In the genomic region with DNA sequence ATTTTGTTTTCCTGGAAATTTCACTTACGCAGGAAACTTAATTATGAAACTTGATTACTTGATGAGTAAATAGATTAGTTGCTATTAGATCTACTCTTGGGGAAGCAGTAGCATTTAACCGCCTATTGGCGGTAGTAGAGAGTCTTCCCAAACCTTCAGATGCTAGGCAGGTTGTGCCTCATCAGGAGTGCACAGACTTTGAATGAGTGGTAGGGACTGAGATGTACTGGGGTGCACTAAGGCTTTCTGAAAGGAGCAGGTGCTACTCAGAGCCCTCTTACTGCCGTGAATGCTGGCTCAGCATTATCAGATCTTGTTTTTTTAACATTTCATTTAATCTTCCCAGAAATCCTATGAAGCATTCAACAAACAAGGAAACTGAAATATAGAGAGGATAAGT, we compare ENCODE assay signal across 8 cellular contexts. TPM values are rescaled to one million over a fixed set of nuclear protein-coding genes. Genes with fewer than 3 reads are reported as not detected.
DNase-seq lines count a peak whose midpoint lies in the region; ATAC-seq and TF ChIP-seq lines count a peak whose summit lies in the region.

No MANE protein-coding gene starts in this region.

- no peak for ATAC-seq in HG03460 (IDR thresholded peaks at IDR 0.05; ENCODE audit: unreplicated experiment)

- TF ChIP-seq CTCF in C4-2B (conservative IDR thresholded peaks at IDR 0.05) (peak; percentile 84), GM13976 (IDR thresholded peaks at IDR 0.05; ENCODE audit: borderline replicate concordance, control extremely low read depth, extremely low read depth, insufficient read depth, missing control alignments) (peak; percentile 11), osteoblast (IDR thresholded peaks at IDR 0.05; ENCODE audit: extremely low read depth, low read depth, low read length) (peak; percentile 66)

- in situ Hi-C loops in GM13976 (cut with MboI; ENCODE audit: low sequenced_read_pairs, unreplicated experiment), result no loop called here

- peaks cover 31% of the 10 kb centered on the region for H3K79me2 ChIP-seq in osteoblast (ENCODE audit: insufficient read depth, low read length)

- H3K27ac ChIP-seq in C4-2B (no peak overlapping the region), osteoblast (ENCODE audit: low read depth, low read length) (no peak overlapping the region)

- H3K36me3 ChIP-seq in osteoblast (ENCODE audit: insufficient read depth, low read length), result peaks cover 47% of the 10 kb centered on the region

- no peaks in the 10 kb centered on the region for H3K4me1 ChIP-seq in osteoblast (ENCODE audit: insufficient read depth, low read length)

- peaks cover 17% of the 10 kb centered on the region for H4K20me1 ChIP-seq in osteoblast (ENCODE audit: insufficient read depth, low read length)

- no peaks in the 10 kb centered on the region for H3K27me3 ChIP-seq in osteoblast (ENCODE audit: insufficient read depth, low read length)

- no peak overlapping the region for H2AFZ ChIP-seq in osteoblast (ENCODE audit: low read length)

- peak; percentile 60 for DNase-seq in GM13976 (ENCODE audit: low spot score)
- peak; percentile 33 for DNase-seq in NOMO-1 treated with dmso at 0.1 percent for 144 hours (lab: John Stamatoyannopoulos, UW; ENCODE audit: unreplicated experiment)
- DNase-seq in dermis blood vessel endothelial cell, result peak; percentile 49
- DNase-seq in osteoblast (ENCODE audit: insufficient read length, low spot score, missing footprints), result peak; percentile 80
- no peak for DNase-seq in amygdala (lab: John Stamatoyannopoulos, UW)
- DNase-seq in mesenteric fat pad (ENCODE audit: low spot score), result no peak

- H3K9me3 ChIP-seq in osteoblast (ENCODE audit: low read depth, low read length), result no peaks in the 10 kb centered on the region

- H3K4me2 ChIP-seq in osteoblast (ENCODE audit: insufficient read depth, low read length), result no peak overlapping the region

- no peak overlapping the region for H3K4me3 ChIP-seq in osteoblast (ENCODE audit: insufficient read depth, low read length)

RNA-seq across cellular contexts. Expression of a gene that starts 7.7 kb away (rescaled TPM):
- 26.2 and 26.9 TPM in 2 replicates for total RNA-seq in dermis blood vessel endothelial cell
- total RNA-seq in osteoblast, result 14.5 and 20.0 TPM in 2 replicates
- 27.7 TPM for total RNA-seq in mesenteric fat pad

RNA-seq across cellular contexts. Expression of a gene that starts 7.8 kb away (rescaled TPM):
- 35.6 and 40.0 TPM in 2 replicates for total RNA-seq in dermis blood vessel endothelial cell
- 19.2 and 19.9 TPM in 2 replicates for total RNA-seq in osteoblast
- 19.9 TPM for total RNA-seq in mesenteric fat pad

RNA-seq across cellular contexts. Expression of a gene that starts 15.6 kb away (rescaled TPM):
- total RNA-seq in dermis blood vessel endothelial cell (205 and 208 TPM in 2 replicates), osteoblast (103 and 107 TPM in 2 replicates), mesenteric fat pad (120 TPM)

RNA-seq across cellular contexts. Expression of a gene that starts 16.1 kb away (rescaled TPM):
- total RNA-seq in dermis blood vessel endothelial cell (363 and 658 TPM in 2 replicates), osteoblast (224 and 256 TPM in 2 replicates), mesenteric fat pad (312 TPM)

RNA-seq across cellular contexts. Expression of a gene that starts 41.9 kb away (rescaled TPM):
- total RNA-seq in dermis blood vessel endothelial cell (265 and 287 TPM in 2 replicates), osteoblast (162 and 168 TPM in 2 replicates), mesenteric fat pad (142 TPM)

Comparison
In these comparisons a context has a peak if more than half of its experiments do, and no peak if none do; other contexts are left out.
1. CTCF ChIP-seq: peak in every context shown above with its lines; median percentile 84 in C4-2B; 66 in osteoblast; 11 in GM13976.
2. DNase-seq: peak in GM13976 (single experiment), NOMO-1 treated with dmso at 0.1 percent for 144 hours (single experiment), dermis blood vessel endothelial cell (single experiment) and osteoblast (single experiment); none in amygdala (0 of 56) and mesenteric fat pad (single experiment).